Comparison of ENCODE assay signal across 1 cellular context in the genomic region with DNA sequence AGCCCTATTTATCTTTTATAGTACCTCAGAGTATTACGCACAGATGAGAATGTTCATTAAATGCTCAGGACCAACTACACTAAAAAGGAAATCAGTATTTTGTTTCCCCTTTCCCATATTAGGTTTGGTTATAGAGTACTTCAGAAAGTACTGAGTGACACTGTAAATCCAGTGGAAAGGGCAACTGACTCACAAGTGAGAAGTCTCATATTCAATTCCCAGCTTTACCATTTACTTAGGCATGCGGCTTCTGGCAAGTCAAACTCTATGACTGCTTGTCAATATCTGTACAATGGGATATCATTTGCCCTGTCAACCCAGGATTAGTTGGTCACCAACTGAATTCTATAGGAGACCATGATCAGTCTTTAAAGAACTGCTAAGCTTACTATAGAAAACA.
TF ChIP-seq lines count a peak whose summit lies in the region.

No MANE protein-coding gene starts in this region.

TF ChIP-seq in IMR-90, 13 proteins besides CTCF, POLR2A, EP300 and RAD21:
- TF ChIP-seq CEBPB (IDR thresholded peaks at IDR 0.05; ENCODE audit: low read depth, low read length) = no peak
